1 cellular context compared by ENCODE assay signal in the genomic region with DNA sequence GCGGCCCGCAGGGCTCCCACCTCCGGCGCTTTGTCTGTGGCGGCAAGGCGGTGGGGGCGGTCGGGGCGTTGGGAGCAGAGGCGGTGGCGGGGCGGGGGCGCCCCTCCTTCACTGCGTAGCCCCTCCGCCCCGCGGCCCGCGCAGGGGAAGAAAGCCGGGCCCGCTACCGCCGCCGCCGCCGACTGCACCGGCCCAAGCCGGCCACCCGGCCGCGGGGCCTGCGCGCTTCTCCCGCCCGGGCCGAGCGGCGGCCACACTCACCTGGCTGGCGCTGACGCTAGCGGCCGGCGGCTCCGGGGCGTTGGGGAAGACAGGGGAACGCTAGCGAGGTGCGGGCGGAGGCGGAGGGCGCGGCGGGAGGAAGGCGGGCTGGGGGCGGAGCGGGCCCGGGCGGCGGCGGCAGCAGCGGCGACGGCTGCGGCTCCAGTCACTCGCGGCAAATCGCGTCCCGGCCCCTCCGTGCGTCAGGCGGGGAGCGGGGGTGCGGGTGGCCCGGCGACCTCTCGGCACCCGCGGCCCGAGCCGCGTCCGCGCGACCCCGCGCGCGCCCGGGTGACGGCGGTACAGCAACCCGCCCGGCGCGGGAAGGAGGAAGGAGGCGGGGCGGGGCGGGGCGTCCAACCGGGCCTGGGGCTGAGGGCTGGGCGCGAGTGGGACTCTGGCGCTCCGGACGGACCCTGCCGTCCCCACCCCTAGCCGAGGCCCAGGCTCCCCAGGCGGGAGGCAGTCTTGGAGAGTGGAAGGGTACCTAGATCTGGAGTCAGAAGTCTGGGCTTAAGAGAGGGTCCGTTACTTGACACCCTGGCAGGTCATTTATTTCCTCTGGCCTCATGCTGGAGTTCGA.
TF ChIP-seq lines count a peak whose summit lies in the region.

A gene with protein sequence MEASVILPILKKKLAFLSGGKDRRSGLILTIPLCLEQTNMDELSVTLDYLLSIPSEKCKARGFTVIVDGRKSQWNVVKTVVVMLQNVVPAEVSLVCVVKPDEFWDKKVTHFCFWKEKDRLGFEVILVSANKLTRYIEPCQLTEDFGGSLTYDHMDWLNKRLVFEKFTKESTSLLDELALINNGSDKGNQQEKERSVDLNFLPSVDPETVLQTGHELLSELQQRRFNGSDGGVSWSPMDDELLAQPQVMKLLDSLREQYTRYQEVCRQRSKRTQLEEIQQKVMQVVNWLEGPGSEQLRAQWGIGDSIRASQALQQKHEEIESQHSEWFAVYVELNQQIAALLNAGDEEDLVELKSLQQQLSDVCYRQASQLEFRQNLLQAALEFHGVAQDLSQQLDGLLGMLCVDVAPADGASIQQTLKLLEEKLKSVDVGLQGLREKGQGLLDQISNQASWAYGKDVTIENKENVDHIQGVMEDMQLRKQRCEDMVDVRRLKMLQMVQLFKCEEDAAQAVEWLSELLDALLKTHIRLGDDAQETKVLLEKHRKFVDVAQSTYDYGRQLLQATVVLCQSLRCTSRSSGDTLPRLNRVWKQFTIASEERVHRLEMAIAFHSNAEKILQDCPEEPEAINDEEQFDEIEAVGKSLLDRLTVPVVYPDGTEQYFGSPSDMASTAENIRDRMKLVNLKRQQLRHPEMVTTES (minus strand): TSS at position 595 of the 844 bp plus-strand sequence. CDS start 72,991 bp downstream, outside the sequence.

TF ChIP-seq in K562, 482 proteins besides CTCF, POLR2A, EP300 and RAD21 (continued from another document and continues in another):
- TF ChIP-seq BACH1 (tag; IDR thresholded peaks at IDR 0.05) (no peak), ZNF589 (CRISPR knock-in tag; IDR thresholded peaks at IDR 0.05; ENCODE audit: low read depth) (no peak), ATF7 (IDR thresholded peaks at IDR 0.05) (no peak), FOXJ2 (tag; IDR thresholded peaks at IDR 0.05) (no peak), HNRNPK (IDR thresholded peaks at IDR 0.05; ENCODE audit: low read depth, low read length, poor library complexity, severe bottlenecking) (no peak), PCBP1 (IDR thresholded peaks at IDR 0.05; ENCODE audit: low read depth, low read length, poor library complexity, severe bottlenecking) (peak; percentile 62), BRCA1 (IDR thresholded peaks at IDR 0.05) (no peak), BRCA1 (CRISPR knock-in tag; IDR thresholded peaks at IDR 0.05) (no peak), ZKSCAN3 (CRISPR knock-in tag; IDR thresholded peaks at IDR 0.05) (no peak), SETDB1 (IDR thresholded peaks at IDR 0.05; ENCODE audit: low read length) (no peak), ZNF175 (CRISPR knock-in tag; IDR thresholded peaks at IDR 0.05; ENCODE audit: low read depth) (no peak), HNRNPL (IDR thresholded peaks at IDR 0.05; ENCODE audit: low read depth, low read length) (no peak), NFRKB (IDR thresholded peaks at IDR 0.05; ENCODE audit: low read depth) (no peak), ETV5 (CRISPR knock-in tag; IDR thresholded peaks at IDR 0.05; ENCODE audit: low read depth) (no peak), RBM25 (IDR thresholded peaks at IDR 0.05; ENCODE audit: low read depth, low read length, severe bottlenecking) (no peak), CBX5 (IDR thresholded peaks at IDR 0.05; ENCODE audit: borderline replicate concordance, low read depth) (no peak), TCF7 (IDR thresholded peaks at IDR 0.05; ENCODE audit: borderline replicate concordance) (no peak), PHF20 (IDR thresholded peaks at IDR 0.05; ENCODE audit: partially characterized antibody) (no peak), PCBP2 (IDR thresholded peaks at IDR 0.05; ENCODE audit: low read depth, low read length, poor library complexity, severe bottlenecking) (no peak), POLR2B (IDR thresholded peaks at IDR 0.05; ENCODE audit: low read depth, partially characterized antibody) (no peak), MCM7 (IDR thresholded peaks at IDR 0.05) (no peak), GABPB2 (CRISPR knock-in tag; conservative IDR thresholded peaks at IDR 0.05) (no peak), NR2C2 (CRISPR knock-in tag; IDR thresholded peaks at IDR 0.05) (no peak), NR2C2 (tag; IDR thresholded peaks at IDR 0.05) (no peak), KAT8 (IDR thresholded peaks at IDR 0.05; ENCODE audit: low read depth) (no peak), ZNF184 (CRISPR knock-in tag; IDR thresholded peaks at IDR 0.05) (no peak), MYC (IDR thresholded peaks at IDR 0.05; ENCODE audit: low read depth, low read length) (no peak), MYC (CRISPR knock-in tag; IDR thresholded peaks at IDR 0.05; ENCODE audit: borderline replicate concordance, low read depth) (no peak), L3MBTL2 (IDR thresholded peaks at IDR 0.05) (peak; percentile 91), CTBP1 (IDR thresholded peaks at IDR 0.05; ENCODE audit: borderline replicate concordance) (peak; percentile 43; the same call in 1 of the 2 replicates), SMAD3 (CRISPR knock-in tag; conservative IDR thresholded peaks at IDR 0.05) (no peak), ETV6 (IDR thresholded peaks at IDR 0.05; ENCODE audit: borderline replicate concordance in 1 of 2, low read depth in 2 of 2, low read length in 1 of 2) (no peak), ETV6 (CRISPR knock-in tag; IDR thresholded peaks at IDR 0.05; ENCODE audit: borderline replicate concordance) (no peak), ZNF830 (CRISPR knock-in tag; IDR thresholded peaks at IDR 0.05) (no peak), TEAD1 (CRISPR knock-in tag; IDR thresholded peaks at IDR 0.05) (no peak), TRIM24 (IDR thresholded peaks at IDR 0.05) (no peak), TAF15 (IDR thresholded peaks at IDR 0.05; ENCODE audit: low read depth, low read length) (no peak), POLR2G (IDR thresholded peaks at IDR 0.05; ENCODE audit: low read depth, low read length) (peak; percentile 52), CXXC5 (CRISPR knock-in tag; IDR thresholded peaks at IDR 0.05) (peak; percentile 49)
- TF ChIP-seq, protein P1, sequence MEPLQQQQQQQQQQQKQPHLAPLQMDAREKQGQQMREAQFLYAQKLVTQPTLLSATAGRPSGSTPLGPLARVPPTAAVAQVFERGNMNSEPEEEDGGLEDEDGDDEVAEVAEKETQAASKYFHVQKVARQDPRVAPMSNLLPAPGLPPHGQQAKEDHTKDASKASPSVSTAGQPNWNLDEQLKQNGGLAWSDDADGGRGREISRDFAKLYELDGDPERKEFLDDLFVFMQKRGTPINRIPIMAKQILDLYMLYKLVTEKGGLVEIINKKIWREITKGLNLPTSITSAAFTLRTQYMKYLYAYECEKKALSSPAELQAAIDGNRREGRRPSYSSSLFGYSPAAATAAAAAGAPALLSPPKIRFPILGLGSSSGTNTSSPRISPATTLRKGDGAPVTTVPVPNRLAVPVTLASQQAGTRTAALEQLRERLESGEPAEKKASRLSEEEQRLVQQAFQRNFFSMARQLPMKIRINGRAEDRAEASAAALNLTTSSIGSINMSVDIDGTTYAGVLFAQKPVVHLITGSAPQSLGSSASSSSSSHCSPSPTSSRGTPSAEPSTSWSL (CRISPR knock-in tag; IDR thresholded peaks at IDR 0.05; ENCODE audit: borderline replicate concordance), result no peak
- TF ChIP-seq, protein P2, sequence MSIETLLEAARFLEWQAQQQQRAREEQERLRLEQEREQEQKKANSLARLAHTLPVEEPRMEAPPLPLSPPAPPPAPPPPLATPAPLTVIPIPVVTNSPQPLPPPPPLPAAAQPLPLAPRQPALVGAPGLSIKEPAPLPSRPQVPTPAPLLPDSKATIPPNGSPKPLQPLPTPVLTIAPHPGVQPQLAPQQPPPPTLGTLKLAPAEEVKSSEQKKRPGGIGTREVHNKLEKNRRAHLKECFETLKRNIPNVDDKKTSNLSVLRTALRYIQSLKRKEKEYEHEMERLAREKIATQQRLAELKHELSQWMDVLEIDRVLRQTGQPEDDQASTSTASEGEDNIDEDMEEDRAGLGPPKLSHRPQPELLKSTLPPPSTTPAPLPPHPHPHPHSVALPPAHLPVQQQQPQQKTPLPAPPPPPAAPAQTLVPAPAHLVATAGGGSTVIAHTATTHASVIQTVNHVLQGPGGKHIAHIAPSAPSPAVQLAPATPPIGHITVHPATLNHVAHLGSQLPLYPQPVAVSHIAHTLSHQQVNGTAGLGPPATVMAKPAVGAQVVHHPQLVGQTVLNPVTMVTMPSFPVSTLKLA (conservative IDR thresholded peaks at IDR 0.05), result no peak
- TF ChIP-seq, protein P3, sequence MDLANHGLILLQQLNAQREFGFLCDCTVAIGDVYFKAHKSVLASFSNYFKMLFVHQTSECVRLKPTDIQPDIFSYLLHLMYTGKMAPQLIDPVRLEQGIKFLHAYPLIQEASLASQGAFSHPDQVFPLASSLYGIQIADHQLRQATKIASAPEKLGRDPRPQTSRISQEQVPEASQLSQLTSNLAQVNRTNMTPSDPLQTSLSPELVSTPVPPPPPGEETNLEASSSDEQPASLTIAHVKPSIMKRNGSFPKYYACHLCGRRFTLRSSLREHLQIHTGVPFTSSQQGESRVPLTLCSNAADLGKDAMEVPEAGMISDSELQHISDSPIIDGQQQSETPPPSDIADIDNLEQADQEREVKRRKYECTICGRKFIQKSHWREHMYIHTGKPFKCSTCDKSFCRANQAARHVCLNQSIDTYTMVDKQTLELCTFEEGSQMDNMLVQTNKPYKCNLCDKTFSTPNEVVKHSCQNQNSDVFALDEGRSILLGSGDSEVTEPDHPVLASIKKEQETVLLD (IDR thresholded peaks at IDR 0.05), result no peak
- TF ChIP-seq, protein P4, sequence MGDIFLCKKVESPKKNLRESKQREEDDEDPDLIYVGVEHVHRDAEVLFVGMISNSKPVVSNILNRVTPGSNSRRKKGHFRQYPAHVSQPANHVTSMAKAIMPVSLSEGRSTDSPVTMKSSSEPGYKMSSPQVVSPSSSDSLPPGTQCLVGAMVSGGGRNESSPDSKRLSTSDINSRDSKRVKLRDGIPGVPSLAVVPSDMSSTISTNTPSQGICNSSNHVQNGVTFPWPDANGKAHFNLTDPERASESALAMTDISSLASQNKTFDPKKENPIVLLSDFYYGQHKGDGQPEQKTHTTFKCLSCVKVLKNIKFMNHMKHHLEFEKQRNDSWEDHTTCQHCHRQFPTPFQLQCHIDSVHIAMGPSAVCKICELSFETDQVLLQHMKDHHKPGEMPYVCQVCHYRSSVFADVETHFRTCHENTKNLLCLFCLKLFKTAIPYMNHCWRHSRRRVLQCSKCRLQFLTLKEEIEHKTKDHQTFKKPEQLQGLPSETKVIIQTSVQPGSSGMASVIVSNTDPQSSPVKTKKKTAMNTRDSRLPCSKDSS (IDR thresholded peaks at IDR 0.05; ENCODE audit: low read depth, partially characterized antibody), result no peak
- TF ChIP-seq, protein P5, sequence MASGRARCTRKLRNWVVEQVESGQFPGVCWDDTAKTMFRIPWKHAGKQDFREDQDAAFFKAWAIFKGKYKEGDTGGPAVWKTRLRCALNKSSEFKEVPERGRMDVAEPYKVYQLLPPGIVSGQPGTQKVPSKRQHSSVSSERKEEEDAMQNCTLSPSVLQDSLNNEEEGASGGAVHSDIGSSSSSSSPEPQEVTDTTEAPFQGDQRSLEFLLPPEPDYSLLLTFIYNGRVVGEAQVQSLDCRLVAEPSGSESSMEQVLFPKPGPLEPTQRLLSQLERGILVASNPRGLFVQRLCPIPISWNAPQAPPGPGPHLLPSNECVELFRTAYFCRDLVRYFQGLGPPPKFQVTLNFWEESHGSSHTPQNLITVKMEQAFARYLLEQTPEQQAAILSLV (tag; IDR thresholded peaks at IDR 0.05), result no peak
- TF ChIP-seq, protein P6, sequence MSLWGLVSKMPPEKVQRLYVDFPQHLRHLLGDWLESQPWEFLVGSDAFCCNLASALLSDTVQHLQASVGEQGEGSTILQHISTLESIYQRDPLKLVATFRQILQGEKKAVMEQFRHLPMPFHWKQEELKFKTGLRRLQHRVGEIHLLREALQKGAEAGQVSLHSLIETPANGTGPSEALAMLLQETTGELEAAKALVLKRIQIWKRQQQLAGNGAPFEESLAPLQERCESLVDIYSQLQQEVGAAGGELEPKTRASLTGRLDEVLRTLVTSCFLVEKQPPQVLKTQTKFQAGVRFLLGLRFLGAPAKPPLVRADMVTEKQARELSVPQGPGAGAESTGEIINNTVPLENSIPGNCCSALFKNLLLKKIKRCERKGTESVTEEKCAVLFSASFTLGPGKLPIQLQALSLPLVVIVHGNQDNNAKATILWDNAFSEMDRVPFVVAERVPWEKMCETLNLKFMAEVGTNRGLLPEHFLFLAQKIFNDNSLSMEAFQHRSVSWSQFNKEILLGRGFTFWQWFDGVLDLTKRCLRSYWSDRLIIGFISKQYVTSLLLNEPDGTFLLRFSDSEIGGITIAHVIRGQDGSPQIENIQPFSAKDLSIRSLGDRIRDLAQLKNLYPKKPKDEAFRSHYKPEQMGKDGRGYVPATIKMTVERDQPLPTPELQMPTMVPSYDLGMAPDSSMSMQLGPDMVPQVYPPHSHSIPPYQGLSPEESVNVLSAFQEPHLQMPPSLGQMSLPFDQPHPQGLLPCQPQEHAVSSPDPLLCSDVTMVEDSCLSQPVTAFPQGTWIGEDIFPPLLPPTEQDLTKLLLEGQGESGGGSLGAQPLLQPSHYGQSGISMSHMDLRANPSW (CRISPR knock-in tag; IDR thresholded peaks at IDR 0.05), result no peak
- TF ChIP-seq, protein P7, sequence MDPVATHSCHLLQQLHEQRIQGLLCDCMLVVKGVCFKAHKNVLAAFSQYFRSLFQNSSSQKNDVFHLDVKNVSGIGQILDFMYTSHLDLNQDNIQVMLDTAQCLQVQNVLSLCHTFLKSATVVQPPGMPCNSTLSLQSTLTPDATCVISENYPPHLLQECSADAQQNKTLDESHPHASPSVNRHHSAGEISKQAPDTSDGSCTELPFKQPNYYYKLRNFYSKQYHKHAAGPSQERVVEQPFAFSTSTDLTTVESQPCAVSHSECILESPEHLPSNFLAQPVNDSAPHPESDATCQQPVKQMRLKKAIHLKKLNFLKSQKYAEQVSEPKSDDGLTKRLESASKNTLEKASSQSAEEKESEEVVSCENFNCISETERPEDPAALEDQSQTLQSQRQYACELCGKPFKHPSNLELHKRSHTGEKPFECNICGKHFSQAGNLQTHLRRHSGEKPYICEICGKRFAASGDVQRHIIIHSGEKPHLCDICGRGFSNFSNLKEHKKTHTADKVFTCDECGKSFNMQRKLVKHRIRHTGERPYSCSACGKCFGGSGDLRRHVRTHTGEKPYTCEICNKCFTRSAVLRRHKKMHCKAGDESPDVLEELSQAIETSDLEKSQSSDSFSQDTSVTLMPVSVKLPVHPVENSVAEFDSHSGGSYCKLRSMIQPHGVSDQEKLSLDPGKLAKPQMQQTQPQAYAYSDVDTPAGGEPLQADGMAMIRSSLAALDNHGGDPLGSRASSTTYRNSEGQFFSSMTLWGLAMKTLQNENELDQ (CRISPR knock-in tag; IDR thresholded peaks at IDR 0.05; ENCODE audit: borderline replicate concordance), result no peak
- TF ChIP-seq, protein P8, sequence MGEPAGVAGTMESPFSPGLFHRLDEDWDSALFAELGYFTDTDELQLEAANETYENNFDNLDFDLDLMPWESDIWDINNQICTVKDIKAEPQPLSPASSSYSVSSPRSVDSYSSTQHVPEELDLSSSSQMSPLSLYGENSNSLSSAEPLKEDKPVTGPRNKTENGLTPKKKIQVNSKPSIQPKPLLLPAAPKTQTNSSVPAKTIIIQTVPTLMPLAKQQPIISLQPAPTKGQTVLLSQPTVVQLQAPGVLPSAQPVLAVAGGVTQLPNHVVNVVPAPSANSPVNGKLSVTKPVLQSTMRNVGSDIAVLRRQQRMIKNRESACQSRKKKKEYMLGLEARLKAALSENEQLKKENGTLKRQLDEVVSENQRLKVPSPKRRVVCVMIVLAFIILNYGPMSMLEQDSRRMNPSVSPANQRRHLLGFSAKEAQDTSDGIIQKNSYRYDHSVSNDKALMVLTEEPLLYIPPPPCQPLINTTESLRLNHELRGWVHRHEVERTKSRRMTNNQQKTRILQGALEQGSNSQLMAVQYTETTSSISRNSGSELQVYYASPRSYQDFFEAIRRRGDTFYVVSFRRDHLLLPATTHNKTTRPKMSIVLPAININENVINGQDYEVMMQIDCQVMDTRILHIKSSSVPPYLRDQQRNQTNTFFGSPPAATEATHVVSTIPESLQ (CRISPR knock-in tag; IDR thresholded peaks at IDR 0.05), result no peak
